Comparison of ENCODE assay signal across 16 cellular contexts in genomic region chr3:183504597-183504996, GRCh38. TPM values are rescaled to one million over a fixed set of nuclear protein-coding genes. Genes with fewer than 3 reads are reported as not detected.
DNase-seq lines count a peak whose midpoint lies in the region; ATAC-seq, FAIRE-seq and TF ChIP-seq lines count a peak whose summit lies in the region.
"Had no signal": no experiment of that assay in that cellular context is flagged by ENCODE, and none has a peak within 500 bp of the region (broad histone marks: within the 10 kb centered on the region; RNA-seq: fewer than 3 reads in every experiment).

No MANE protein-coding gene starts in this region.

- H3K36me3 ChIP-seq in HepG2 (replicated peaks in 1 of 2; ENCODE audit: control insufficient read depth in 1 of 2, insufficient read depth in 2 of 2, low read length in 2 of 2) (no peaks in the 10 kb centered on the region), right lobe of liver (no peaks in the 10 kb centered on the region), OCI-LY7 (ENCODE audit: insufficient read depth, low read length) (peaks cover 100% of the 10 kb centered on the region)
- H3K36me3 ChIP-seq: BE2C had no signal

- DNase-seq in HepG2 (ENCODE audit: low spot score): no peak
- no peak for DNase-seq in right lobe of liver
- DNase-seq in OCI-LY7 (ENCODE audit: low spot score): no peak
- DNase-seq in activated naive CD8-positive, alpha-beta T cell treated with anti-CD3 and anti-CD28 coated beads, Interleukin-2, amount 50 U/mL, for 24 hours: no peak
- no peak for DNase-seq in NCI-H526 (lab: John Stamatoyannopoulos, UW)
- DNase-seq in NK-92 (lab: John Stamatoyannopoulos, UW; ENCODE audit: unreplicated experiment): no peak
- DNase-seq: BE2C, DMS53, GF-D8, GOT3, H9 had no signal

- no peaks in the 10 kb centered on the region for H3K9me2 ChIP-seq in OCI-LY7 (ENCODE audit: insufficient read depth, low read length)

- H4K20me1 ChIP-seq in HepG2 (ENCODE audit: insufficient read depth, low read length): no peaks in the 10 kb centered on the region
- no peaks in the 10 kb centered on the region for H4K20me1 ChIP-seq in OCI-LY7 (ENCODE audit: insufficient read depth, low read length)

- no peaks in the 10 kb centered on the region; a peak in 3 of 5 replicates for H3K27me3 ChIP-seq in HepG2 (ENCODE audit: control insufficient read depth in 1 of 2, insufficient read depth in 2 of 2, low read length in 2 of 2)
- H3K27me3 ChIP-seq in right lobe of liver: no peaks in the 10 kb centered on the region
- H3K27me3 ChIP-seq: BE2C had no signal

- H3K27ac ChIP-seq in HepG2 (ENCODE audit: extremely low read length, insufficient read depth, low read length) (no peak overlapping the region), right lobe of liver (no peak overlapping the region), OCI-LY7 (ENCODE audit: low read depth, low read length, poor library complexity, severe bottlenecking) (peak overlapping the region; percentile 19)
- H3K27ac ChIP-seq: A549, C4-2B had no signal

- H3K27ac Mint-ChIP-seq in activated naive CD8-positive, alpha-beta T cell treated with anti-CD3 and anti-CD28 coated beads, Interleukin-2, amount 50 U/mL, for 24 hours: peak overlapping the region; percentile 44
- H3K27ac Mint-ChIP-seq: H9 had no signal

- BruUV-seq in HepG2 (replicated peaks; lab: Mats Ljungman, UMichigan): no TSS peak
- BruUV-seq in OCI-LY7 (replicated peaks; lab: Mats Ljungman, UMichigan): no TSS peak

- H3K79me2 ChIP-seq in HepG2 (ENCODE audit: insufficient read depth, low read length) (no peaks in the 10 kb centered on the region), OCI-LY7 (ENCODE audit: insufficient read depth, low read depth, low read length) (peaks cover 91% of the 10 kb centered on the region)

- peaks cover 5% of the 10 kb centered on the region for H3K9me3 Mint-ChIP-seq in activated naive CD8-positive, alpha-beta T cell treated with anti-CD3 and anti-CD28 coated beads, Interleukin-2, amount 50 U/mL, for 24 hours
- H3K9me3 Mint-ChIP-seq: H9 had no signal

- intact Hi-C loops in HepG2 (cut with micrococcal nuclease; ENCODE audit: unreplicated experiment): no loop called here
- intact Hi-C loops in right lobe of liver (cut with DNase I): loop anchor here (10.0 kb wide), 1 partner anchor 60 kb away; no protein-coding TSS in a partner anchor
- intact Hi-C loops in OCI-LY7 (cut with micrococcal nuclease; ENCODE audit: unreplicated experiment): no loop called here

- TF ChIP-seq POLR2A in HepG2 (IDR thresholded peaks at IDR 0.05; ENCODE audit: insufficient read depth in 1 of 2, low read depth in 2 of 2, low read length in 2 of 2) (no peak), right lobe of liver (IDR thresholded peaks at IDR 0.05) (no peak)

- no peak for TF ChIP-seq RAD21 in HepG2 (CRISPR knock-in tag; IDR thresholded peaks at IDR 0.05)

- TF ChIP-seq CTCF in HepG2 (CRISPR knock-in tag; IDR thresholded peaks at IDR 0.05): no peak
- TF ChIP-seq CTCF in right lobe of liver (IDR thresholded peaks at IDR 0.05): no peak
- no peak for TF ChIP-seq CTCF in OCI-LY7 (conservative IDR thresholded peaks at IDR 0.05; ENCODE audit: low read length)

- in situ Hi-C loops in HepG2 (cut with HindIII; ENCODE audit: extremely low pct_ligation_motif_present, low pct_unique_long_range_greater_than_20kb): no loop called here

- 11% methylated on average over 1 of the region's 1 CpG for WGBS in HepG2 (ENCODE audit: low lambda C conversion rate)
- WGBS in right lobe of liver (ENCODE audit: insufficient coverage, low coverage, low lambda C conversion rate, missing lambda C conversion rate): 100% methylated on average over 1 of the region's 1 CpG

- H3K9ac ChIP-seq in HepG2 (ENCODE audit: insufficient read depth, low read depth, low read length): no peak overlapping the region

- peaks cover 1% of the 10 kb centered on the region for H3K4me1 Mint-ChIP-seq in activated naive CD8-positive, alpha-beta T cell treated with anti-CD3 and anti-CD28 coated beads, Interleukin-2, amount 50 U/mL, for 24 hours
- H3K4me1 Mint-ChIP-seq: H9 had no signal

- H3K9me3 ChIP-seq in HepG2 (ENCODE audit: low read length): no peaks in the 10 kb centered on the region
- no peaks in the 10 kb centered on the region for H3K9me3 ChIP-seq in right lobe of liver
- no peaks in the 10 kb centered on the region for H3K9me3 ChIP-seq in OCI-LY7 (ENCODE audit: low read length)
- H3K9me3 ChIP-seq: BE2C had no signal

- H3K4me3 ChIP-seq in HepG2 (replicated peaks in 1 of 3; ENCODE audit: insufficient read depth in 1 of 3, low read depth in 2 of 3, low read length in 3 of 3) (no peak overlapping the region), right lobe of liver (no peak overlapping the region), OCI-LY7 (ENCODE audit: low read depth, low read length, poor library complexity, severe bottlenecking) (no peak overlapping the region)
- H3K4me3 ChIP-seq: A549 had no signal

- FAIRE-seq in HepG2 (lab: Jason Lieb, UNC): no peak
- FAIRE-seq: A549, GM19239 had no signal

- ATAC-seq in HepG2 (no peak), right lobe of liver (no peak)
- ATAC-seq in activated naive CD8-positive, alpha-beta T cell treated with anti-CD3 and anti-CD28 coated beads, Interleukin-2, amount 50 U/mL, for 24 hours: no peak
- ATAC-seq: A549 had no signal

- no peak overlapping the region for H3K4me3 Mint-ChIP-seq in activated naive CD8-positive, alpha-beta T cell treated with anti-CD3 and anti-CD28 coated beads, Interleukin-2, amount 50 U/mL, for 24 hours
- H3K4me3 Mint-ChIP-seq: H9 had no signal

- TF ChIP-seq EP300 in HepG2 (IDR thresholded peaks at IDR 0.05; ENCODE audit: low read depth in 2 of 2, low read length in 2 of 2): no peak
- TF ChIP-seq EP300 in HepG2 (CRISPR knock-in tag; IDR thresholded peaks at IDR 0.05; ENCODE audit: borderline replicate concordance): no peak

- H3K4me1 ChIP-seq in HepG2 (ENCODE audit: insufficient read depth, low read length) (peaks cover 8% of the 10 kb centered on the region), right lobe of liver (peaks cover 0 to under 1% (median 0%) of the 10 kb centered on the region in 4 donors), OCI-LY7 (ENCODE audit: insufficient read depth, low read length, poor library complexity, severe bottlenecking) (peaks cover 38% of the 10 kb centered on the region)
- H3K4me1 ChIP-seq: A549, BE2C had no signal

- H3K36me3 Mint-ChIP-seq in activated naive CD8-positive, alpha-beta T cell treated with anti-CD3 and anti-CD28 coated beads, Interleukin-2, amount 50 U/mL, for 24 hours (ENCODE audit: low read depth): peaks cover 55% of the 10 kb centered on the region

- H3K27me3 Mint-ChIP-seq in activated naive CD8-positive, alpha-beta T cell treated with anti-CD3 and anti-CD28 coated beads, Interleukin-2, amount 50 U/mL, for 24 hours: no peaks in the 10 kb centered on the region

- H2AFZ ChIP-seq in HepG2 (ENCODE audit: low read length) (no peak overlapping the region), OCI-LY7 (ENCODE audit: low read length) (no peak overlapping the region)

- H3K4me2 ChIP-seq in HepG2 (ENCODE audit: low read depth, low read length) (no peak overlapping the region), OCI-LY7 (ENCODE audit: low read length) (no peak overlapping the region)
- H3K4me2 ChIP-seq: A549 had no signal

- CTCF ChIA-PET in HepG2 (lab: Yijun Ruan, JAX; ENCODE audit: low intra/inter-chr PET ratio, low total read pairs): no interaction called here
- CTCF ChIA-PET in OCI-LY7 (lab: Charles Lee; ENCODE audit: unreplicated experiment): no interaction called here

- POLR2A ChIA-PET in HepG2 (lab: Yijun Ruan, JAX): no interaction called here
- POLR2A ChIA-PET in OCI-LY7 (lab: Charles Lee): interaction anchor here (0.9 kb wide), 1 partner anchor 9 kb away, joined by 3 read pairs; no protein-coding TSS in a partner anchor

TF ChIP-seq in HepG2, 621 proteins besides CTCF, POLR2A, EP300 and RAD21 (continues in another document):
- TF ChIP-seq KLF15 (CRISPR knock-in tag; IDR thresholded peaks at IDR 0.05; ENCODE audit: borderline replicate concordance) (no peak), PLRG1 (conservative IDR thresholded peaks at IDR 0.05) (no peak)

RNA-seq across cellular contexts. Expression of gene KLHL6, which starts 50.9 kb away (rescaled TPM):
- total RNA-seq in HepG2 (2016; rRNA removed; fragmentation: Illumina TruSeq; extraction: Trizol) (not detected in 2 replicates), right lobe of liver (1 to 10 TPM in 4 of 6 experiments, under 1 TPM in 2; 0.59 to 2.7 (median 1.6) TPM), OCI-LY7 (2022) (169 and 191 TPM in 2 replicates)
- not detected in 2 replicates for total RNA-seq in HepG2 (2016; cell fraction: cytosol; rRNA removed; fragmentation: Illumina TruSeq; extraction: Trizol; ENCODE audit: low read depth)
- not detected in 2 replicates for total RNA-seq in HepG2 (2016; cell fraction: insoluble cytoplasmic fraction; rRNA removed; fragmentation: Illumina TruSeq; extraction: Trizol)
- total RNA-seq in HepG2 (2016; cell fraction: membrane; rRNA removed; fragmentation: Illumina TruSeq; extraction: Trizol): not detected in 2 replicates
- total RNA-seq in HepG2 (2016; cell fraction: nucleus; rRNA removed; fragmentation: Illumina TruSeq; extraction: Trizol): not detected in 2 replicates
- polyA plus RNA-seq in HepG2 (2011; rRNA removed): not detected in 2 replicates
- 0.03 TPM in 1 of 2 replicates, not detected in the other for polyA plus RNA-seq in HepG2 (2011; cell fraction: cytosol; rRNA removed)
- 0.05 TPM in 1 of 2 replicates, not detected in the other for polyA plus RNA-seq in HepG2 (2011; cell fraction: nucleus; rRNA removed)
- polyA plus RNA-seq in HepG2 (2012): 0.04 and 0.07 TPM in 2 replicates
- polyA plus RNA-seq in HepG2 (2016; cell fraction: cytosol; fragmentation: Illumina TruSeq; extraction: Trizol; ENCODE audit: low read depth): not detected in 2 replicates
- not detected in 2 replicates for polyA plus RNA-seq in HepG2 (2016; cell fraction: insoluble cytoplasmic fraction; fragmentation: Illumina TruSeq; extraction: Trizol; ENCODE audit: low read depth)
- polyA plus RNA-seq in HepG2 (2016; cell fraction: membrane; fragmentation: Illumina TruSeq; extraction: Trizol; ENCODE audit: low read depth): not detected in 2 replicates
- polyA plus RNA-seq in HepG2 (2016; cell fraction: nucleus; fragmentation: Illumina TruSeq; extraction: Trizol; ENCODE audit: insufficient read depth, low read depth): not detected in 2 replicates
- 0.33 TPM in 1 of 2 replicates, not detected in the other for polyA minus RNA-seq in HepG2 (2011; rRNA and poly(A)+ RNA removed; ENCODE audit: low replicate concordance)
- not detected in 2 replicates for polyA minus RNA-seq in HepG2 (2011; cell fraction: cytosol; rRNA and poly(A)+ RNA removed)
- not detected in 2 replicates for polyA minus RNA-seq in HepG2 (2011; cell fraction: nucleus; rRNA and poly(A)+ RNA removed)
- total RNA-seq in OCI-LY7 (2014; rRNA removed; shearing (Covaris generic)): 143 TPM in 2 replicates
- total RNA-seq: H9, HT-29 had no signal
- polyA plus RNA-seq: A549, AG04450 had no signal

Comparison
In these comparisons a context has a peak if more than half of its experiments do, and no peak if none do; other contexts are left out.
1. intact Hi-C loops: an anchor here in right lobe of liver (10.0 kb wide); none called in HepG2 and OCI-LY7.
2. RNA of gene KLHL6, which starts 50.9 kb away (total RNA-seq): 143 to 191 TPM in OCI-LY7; 0.59 to 2.7 TPM in right lobe of liver and not detected in HepG2; every median in the first group is over 10 times any median in the second.